ENCODE assay signal across 15 cellular contexts in the genomic region with DNA sequence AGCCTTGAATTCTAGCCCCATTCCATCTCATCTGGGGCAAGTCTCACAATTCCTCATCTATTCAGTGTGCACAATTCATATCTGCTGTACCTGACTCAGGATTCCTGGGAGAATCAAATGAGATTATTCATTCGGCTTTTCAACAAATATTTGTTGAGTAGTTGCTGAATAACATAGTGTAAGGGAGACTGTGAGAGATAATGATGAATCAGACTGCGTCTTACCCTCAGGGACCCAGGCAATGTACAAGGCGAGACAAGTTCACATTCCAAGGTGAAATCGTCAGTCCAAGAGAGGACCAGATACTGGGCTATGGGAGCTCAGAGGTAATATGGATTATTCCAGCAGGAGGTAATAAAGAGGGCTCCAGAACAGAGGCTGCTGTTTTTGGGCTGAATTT.
DNase-seq lines count a peak whose midpoint lies in the region; ATAC-seq, FAIRE-seq and TF ChIP-seq lines count a peak whose summit lies in the region.
"Had no signal": no experiment of that assay in that cellular context is flagged by ENCODE, and none has a peak within 500 bp of the region (broad histone marks: within the 10 kb centered on the region; RNA-seq: fewer than 3 reads in every experiment).

No MANE protein-coding gene starts in this region.

- 0% methylated on average over 4 of the region's 4 CpGs for WGBS in A549 (ENCODE audit: missing lambda C conversion rate)

- H3K4me3 ChIP-seq in A549 (no peak overlapping the region), fibroblast of pulmonary artery (replicated peaks; ENCODE audit: low read depth, low read length) (no peak overlapping the region)
- H3K4me3 ChIP-seq: SJSA1 had no signal

- TF ChIP-seq EP300 in A549 (IDR thresholded peaks at IDR 0.05), result peak in 1 of 2 experiments; percentile 36; a peak in 1 of 5 replicates

- peak; percentile 92 for FAIRE-seq in A549 (lab: Jason Lieb, UNC)

- peak; percentile 94 to 95 for ATAC-seq in A549
- no peak for ATAC-seq in HG03108 (IDR thresholded peaks at IDR 0.05; ENCODE audit: unreplicated experiment)

- H3K27me3 Mint-ChIP-seq in HFFc6 (ENCODE audit: insufficient read depth), result peaks cover 11% of the 10 kb centered on the region

- H3K27ac ChIP-seq in A549 (peak overlapping the region; percentile 74), RWPE1 (peak overlapping the region; percentile 34; the same call in 1 of the 2 replicates)
- H3K27ac ChIP-seq: C4-2B, SJSA1 had no signal

- H3K9me3 ChIP-seq in A549, result no peaks in the 10 kb centered on the region
- H3K9me3 ChIP-seq: SJSA1 had no signal

- no peak for TF ChIP-seq POLR2A in A549 (IDR thresholded peaks at IDR 0.05; ENCODE audit: low read length)

- no peaks in the 10 kb centered on the region for H3K9me3 Mint-ChIP-seq in HFFc6
- H3K9me3 Mint-ChIP-seq: activated T-helper 1 cell treated with anti-CD3 and anti-CD28 coated beads, Interleukin-12 subunit alpha, Interleukin-12 subunit beta, Interleukin-2, Interleukin-4 antibody, amounts not matched to agents 30 ng/mL and 10 ng/mL and 1 ng/mL, durations not matched to agents 14 hours and 24 hours and 36 hours had no signal

- no peaks in the 10 kb centered on the region for H3K36me3 Mint-ChIP-seq in HFFc6 (ENCODE audit: low read depth)
- H3K36me3 Mint-ChIP-seq: activated naive CD8-positive, alpha-beta T cell had no signal

- no peak overlapping the region for H3K27ac Mint-ChIP-seq in HFFc6
- H3K27ac Mint-ChIP-seq: activated naive CD8-positive, alpha-beta T cell; activated T-helper 1 cell treated with anti-CD3 and anti-CD28 coated beads, Interleukin-12 subunit alpha, Interleukin-12 subunit beta, Interleukin-2, Interleukin-4 antibody, amounts not matched to agents 30 ng/mL and 10 ng/mL and 1 ng/mL, durations not matched to agents 14 hours and 24 hours and 36 hours had no signal

- H3K4me1 ChIP-seq in A549, result peaks cover 52% of the 10 kb centered on the region
- H3K4me1 ChIP-seq: SJSA1 had no signal

- peaks cover 25% of the 10 kb centered on the region for H3K4me1 Mint-ChIP-seq in HFFc6 (ENCODE audit: low read depth)

- CTCF ChIA-PET in A549 (lab: Yijun Ruan, JAX) (interaction anchor here (0.7 to 12.4 kb wide), 15 partner anchors 10 to 1310 kb away, joined by 3 to 324 read pairs (median 5); no protein-coding TSS in a partner anchor), RWPE1 (lab: Yijun Ruan, JAX) (interaction anchor here (0.5 to 3.3 kb wide), 4 partner anchors 48 to 1624 kb away, joined by 3 to 54 read pairs (median 4); no protein-coding TSS in a partner anchor)

- POLR2A ChIA-PET in A549 (lab: Yijun Ruan, JAX) (interaction anchor here (1.0 kb wide), 1 partner anchor 119 kb away, joined by 3 read pairs; no protein-coding TSS in a partner anchor), RWPE1 (lab: Yijun Ruan, JAX; ENCODE audit: low non-redundant PET) (no interaction called here)

- TF ChIP-seq CTCF in A549 (IDR thresholded peaks at IDR 0.05) (no peak), HFFc6 (IDR thresholded peaks at IDR 0.05) (no peak), RWPE1 (conservative IDR thresholded peaks at IDR 0.05; ENCODE audit: low read depth) (no peak; the same call in 1 of the 2 replicates), fibroblast of pulmonary artery (IDR thresholded peaks at IDR 0.05; ENCODE audit: low read length, missing control alignments) (no peak)

- TF ChIP-seq RAD21 in A549 (conservative IDR thresholded peaks at IDR 0.05 in 1 of 2, IDR thresholded peaks at IDR 0.05 in 1 of 2), result no peak

- H3K4me2 ChIP-seq in A549, result peak overlapping the region; percentile 76

- DNase-seq in A549 (ENCODE audit: low read depth in 1 of 2, low spot score in 1 of 2), result peak; percentile 52 to 84
- DNase-seq in HFFc6, result peak; percentile 69
- DNase-seq in RWPE1 (ENCODE audit: low spot score), result peak; percentile 94
- DNase-seq in fibroblast of pulmonary artery (ENCODE audit: low read depth), result peak; percentile 5
- DNase-seq in NCI-H1105 (lab: John Stamatoyannopoulos, UW), result no peak
- no peak for DNase-seq in SW 1271 (lab: John Stamatoyannopoulos, UW)
- DNase-seq in CD1c-positive myeloid dendritic cell (ENCODE audit: extremely low spot score), result no peak
- DNase-seq: activated CD4-positive, alpha-beta T cell treated with anti-CD3 and anti-CD28 coated beads for 1 hour; stimulated activated CD8-positive, alpha-beta memory T cell treated with anti-CD3 and anti-CD28 coated beads, Interleukin-4, amount 100 ng/mL, for 48 hours; T-helper 9 cell had no signal

- H3K4me3 Mint-ChIP-seq in HFFc6, result peak overlapping the region; percentile 41; the same call in 1 of the 2 replicates
- H3K4me3 Mint-ChIP-seq: activated naive CD8-positive, alpha-beta T cell; activated T-helper 1 cell treated with anti-CD3 and anti-CD28 coated beads, Interleukin-12 subunit alpha, Interleukin-12 subunit beta, Interleukin-2, Interleukin-4 antibody, amounts not matched to agents 30 ng/mL and 10 ng/mL and 1 ng/mL, durations not matched to agents 14 hours and 24 hours and 36 hours had no signal

TF ChIP-seq in A549, 52 proteins besides CTCF, POLR2A, EP300 and RAD21:
- TF ChIP-seq SMC3 (IDR thresholded peaks at IDR 0.05) (0 out of 3 replicates have a peak, but pooled peaks have one; percentile 8), CBX2 (IDR thresholded peaks at IDR 0.05; ENCODE audit: borderline replicate concordance, low read depth) (no peak), MAFK (IDR thresholded peaks at IDR 0.05; ENCODE audit: partially characterized antibody) (peak; percentile 67), JUNB (IDR thresholded peaks at IDR 0.05) (peak; percentile 73), FOSL2 (IDR thresholded peaks at IDR 0.05) (peak; percentile 37; the same call in 1 of the 2 replicates), FOSL2 (CRISPR knock-in tag; IDR thresholded peaks at IDR 0.05) (peak; percentile 74), GATA3 (IDR thresholded peaks at IDR 0.05; ENCODE audit: borderline replicate concordance) (peak; percentile 82; the same call in 1 of the 2 replicates), KDM5A (IDR thresholded peaks at IDR 0.05) (no peak), JUN (IDR thresholded peaks at IDR 0.05) (peak; percentile 30 to 38; a peak in 1 of 5 replicates)
- TF ChIP-seq, protein P1, sequence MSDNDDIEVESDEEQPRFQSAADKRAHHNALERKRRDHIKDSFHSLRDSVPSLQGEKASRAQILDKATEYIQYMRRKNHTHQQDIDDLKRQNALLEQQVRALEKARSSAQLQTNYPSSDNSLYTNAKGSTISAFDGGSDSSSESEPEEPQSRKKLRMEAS (IDR thresholded peaks at IDR 0.05), result peak; percentile 41; the same call in 1 of the 2 replicates

Comparison
In these comparisons a context has a peak if more than half of its experiments do, and no peak if none do; other contexts are left out.
1. DNase-seq: peak in A549 (2 of 2), HFFc6 (single experiment), RWPE1 (single experiment) and fibroblast of pulmonary artery (single experiment); none in NCI-H1105 (single experiment), SW 1271 (0 of 2) and CD1c-positive myeloid dendritic cell (single experiment).